In genomic region chr1:152388889-152389288, GRCh38 we compare ENCODE assay signal across 35 cellular contexts. TPM values are rescaled to one million over a fixed set of nuclear protein-coding genes. Genes with fewer than 3 reads are reported as not detected.
"Had no signal": no experiment of that assay in that cellular context is flagged by ENCODE, and none has a peak within 500 bp of the region (broad histone marks: within the 10 kb centered on the region; RNA-seq: fewer than 3 reads in every experiment).

No MANE protein-coding gene starts in this region.

- H3K27ac ChIP-seq: body of pancreas, breast epithelium, PC-9 had no signal

- H3K36me3 ChIP-seq: breast epithelium had no signal

- H3K4me1 Mint-ChIP-seq: activated naive CD4-positive, alpha-beta T cell treated with anti-CD3 and anti-CD28 coated beads, Interleukin-2, amount 50 U/mL, for 24 hours; activated naive CD8-positive, alpha-beta T cell treated with anti-CD3 and anti-CD28 coated beads, Interleukin-2, amount 10 ng/mL, durations not matched to agents 7 days and 5 days had no signal

- H3K9me3 ChIP-seq: body of pancreas, breast epithelium had no signal

- H3K9me3 Mint-ChIP-seq: activated CD4-positive, alpha-beta T cell treated with anti-CD3 and anti-CD28 coated beads, Interleukin-2, amount 10 ng/mL, durations not matched to agents 7 days and 5 days; activated naive CD8-positive, alpha-beta T cell treated with anti-CD3 and anti-CD28 coated beads, Interleukin-2, amount 10 ng/mL, durations not matched to agents 7 days and 5 days; activated T-cell treated with anti-CD3 and anti-CD28 coated beads, Interleukin-2, amount 50 U/mL, for 24 hours; activated T-helper 2 cell treated with anti-CD3 and anti-CD28 coated beads, Interferon-gamma antibody, Interleukin-2, Interleukin-4, amounts not matched to agents 10 μg/mL and 5 μg/mL and 100 μg/mL, durations not matched to agents 14 hours and 24 hours and 36 hours had no signal

- H3K4me2 ChIP-seq: PC-9 had no signal

- H3K36me3 Mint-ChIP-seq: activated naive CD4-positive, alpha-beta T cell treated with anti-CD3 and anti-CD28 coated beads, Interleukin-2, amount 50 U/mL, for 24 hours; activated naive CD8-positive, alpha-beta T cell treated with anti-CD3 and anti-CD28 coated beads, Interleukin-2, amount 10 ng/mL, durations not matched to agents 7 days and 5 days had no signal

- H3K4me1 ChIP-seq: body of pancreas, breast epithelium had no signal

- H2AFZ ChIP-seq: PC-9 had no signal

- H3K27ac Mint-ChIP-seq: activated CD4-positive, alpha-beta T cell treated with anti-CD3 and anti-CD28 coated beads, Interleukin-2, amount 10 ng/mL, durations not matched to agents 7 days and 5 days; activated CD8-positive, alpha-beta T cell treated with anti-CD3 and anti-CD28 coated beads, Interleukin-2, amount 10 ng/mL, durations not matched to agents 7 days and 5 days; activated naive CD4-positive, alpha-beta T cell treated with anti-CD3 and anti-CD28 coated beads, Interleukin-2, amount 50 U/mL, for 24 hours; activated naive CD8-positive, alpha-beta T cell treated with anti-CD3 and anti-CD28 coated beads, Interleukin-2, amount 10 ng/mL, durations not matched to agents 7 days and 5 days; activated T-cell treated with anti-CD3 and anti-CD28 coated beads, Interleukin-2, amount 50 U/mL, for 24 hours; activated T-helper 2 cell treated with anti-CD3 and anti-CD28 coated beads, Interferon-gamma antibody, Interleukin-2, Interleukin-4, amounts not matched to agents 10 μg/mL and 5 μg/mL and 100 μg/mL, durations not matched to agents 14 hours and 24 hours and 36 hours had no signal

- FAIRE-seq: astrocyte, RCC 7860 had no signal

- DNase-seq: activated CD4-positive, alpha-beta T cell treated with anti-CD3 and anti-CD28 coated beads, Interleukin-2, amount 10 ng/mL, durations not matched to agents 7 days and 5 days; activated CD4-positive, alpha-beta T cell treated with anti-CD3 and anti-CD28 coated beads, Interleukin-2, amount 50 U/mL, for 48 hours; activated CD8-positive, alpha-beta T cell treated with anti-CD3 and anti-CD28 coated beads, Interleukin-2, amount 10 ng/mL, durations not matched to agents 7 days and 5 days; activated gamma-delta T cell; activated naive CD4-positive, alpha-beta T cell treated with Interleukin-2 at 50 U/mL for 16 hours; activated naive CD8-positive, alpha-beta T cell treated with anti-CD3 and anti-CD28 coated beads, Interleukin-2, amount 10 ng/mL, durations not matched to agents 7 days and 5 days; activated T-cell treated with anti-CD3 and anti-CD28 coated beads, Interleukin-2, amount 50 U/mL, for 24 hours; amygdala; body of pancreas; Kasumi-1; KG1; MM.1S; NCI-H1092 treated with DMSO at 0.1 percent for 48 hours; NCI-H1417; NCI-H146; NCI-H187; NCI-H2029 treated with DMSO at 0.1 percent for 48 hours; NCI-H2107; NCI-H2171; NCI-H510A; NCI-H526; NCI-H748 treated with DMSO at 0.1 percent for 48 hours; NK-92 treated with Interleukin-12 subunit alpha and Interleukin-12 subunit beta, amount 100 ng/mL, for 24 hours; PC-9; Right ventricle myocardium superior; SW 1271; T-helper 1 cell; T-helper 2 cell; T-helper 9 cell had no signal

- ATAC-seq: activated CD8-positive, alpha-beta T cell treated with anti-CD3 and anti-CD28 coated beads, Interleukin-2, amount 10 ng/mL, durations not matched to agents 7 days and 5 days; body of pancreas had no signal

- H3K4me3 ChIP-seq: body of pancreas, breast epithelium, PC-9 had no signal

- H3K4me3 Mint-ChIP-seq: activated CD4-positive, alpha-beta T cell treated with anti-CD3 and anti-CD28 coated beads, Interleukin-2, amount 10 ng/mL, durations not matched to agents 7 days and 5 days; activated CD8-positive, alpha-beta T cell treated with anti-CD3 and anti-CD28 coated beads, Interleukin-2, amount 10 ng/mL, durations not matched to agents 7 days and 5 days; activated naive CD4-positive, alpha-beta T cell treated with anti-CD3 and anti-CD28 coated beads, Interleukin-2, amount 50 U/mL, for 24 hours; activated naive CD8-positive, alpha-beta T cell treated with anti-CD3 and anti-CD28 coated beads, Interleukin-2, amount 10 ng/mL, durations not matched to agents 7 days and 5 days; activated T-cell treated with anti-CD3 and anti-CD28 coated beads, Interleukin-2, amount 50 U/mL, for 24 hours had no signal

- H3K27me3 ChIP-seq: body of pancreas had no signal

RNA-seq across cellular contexts. Expression of gene CRNN, which starts 25.2 kb away (rescaled TPM):
- total RNA-seq: activated CD4-positive, alpha-beta T cell treated with anti-CD3 and anti-CD28 coated beads, Interleukin-2, amount 10 ng/mL, durations not matched to agents 7 days and 5 days; activated CD8-positive, alpha-beta T cell treated with anti-CD3 and anti-CD28 coated beads, Interleukin-2, amount 10 ng/mL, durations not matched to agents 7 days and 5 days; activated naive CD8-positive, alpha-beta T cell treated with anti-CD3 and anti-CD28 coated beads, Interleukin-2, amount 10 ng/mL, durations not matched to agents 7 days and 5 days; activated T-helper 2 cell treated with anti-CD3 and anti-CD28 coated beads, Interferon-gamma antibody, Interleukin-2, Interleukin-4, amounts not matched to agents 10 μg/mL and 5 μg/mL and 100 μg/mL, durations not matched to agents 14 hours and 24 hours and 36 hours; astrocyte; body of pancreas; cardiac septum; PC-9; Right ventricle myocardium superior had no signal

RNA-seq across cellular contexts. Expression of gene FLG2, which starts 29.1 kb away (rescaled TPM):
- total RNA-seq: activated CD4-positive, alpha-beta T cell treated with anti-CD3 and anti-CD28 coated beads, Interleukin-2, amount 10 ng/mL, durations not matched to agents 7 days and 5 days; activated CD8-positive, alpha-beta T cell treated with anti-CD3 and anti-CD28 coated beads, Interleukin-2, amount 10 ng/mL, durations not matched to agents 7 days and 5 days; activated naive CD8-positive, alpha-beta T cell treated with anti-CD3 and anti-CD28 coated beads, Interleukin-2, amount 10 ng/mL, durations not matched to agents 7 days and 5 days; activated T-helper 2 cell treated with anti-CD3 and anti-CD28 coated beads, Interferon-gamma antibody, Interleukin-2, Interleukin-4, amounts not matched to agents 10 μg/mL and 5 μg/mL and 100 μg/mL, durations not matched to agents 14 hours and 24 hours and 36 hours; astrocyte; body of pancreas; breast epithelium; cardiac septum; PC-9; Right ventricle myocardium superior had no signal
